In genomic region chr9:101034222-101034621, GRCh38 we compare ENCODE assay signal across 18 cellular contexts. TPM values are rescaled to one million over a fixed set of nuclear protein-coding genes. Genes with fewer than 3 reads are reported as not detected.
A peak's percentile ranks its signal among the peaks of the same experiment; 100 is the strongest.
DNase-seq lines count a peak whose midpoint lies in the region; ATAC-seq, FAIRE-seq and TF ChIP-seq lines count a peak whose summit lies in the region.
"Had no signal": no experiment of that assay in that cellular context is flagged by ENCODE, and none has a peak within 500 bp of the region (broad histone marks: within the 10 kb centered on the region; RNA-seq: fewer than 3 reads in every experiment).

No MANE protein-coding gene starts in this region.

- H3K4me3 Mint-ChIP-seq in glutamatergic neuron (ENCODE audit: unreplicated experiment) (no peak overlapping the region), endothelial cell (ENCODE audit: unreplicated experiment) (no peak overlapping the region)
- no peak overlapping the region for H3K4me3 Mint-ChIP-seq in activated CD4-positive, alpha-beta memory T cell treated with anti-CD3 and anti-CD28 coated beads for 36 hours
- H3K4me3 Mint-ChIP-seq: CD4-positive, alpha-beta T cell had no signal

- DNase-seq in DMS 273 (lab: John Stamatoyannopoulos, UW; ENCODE audit: unreplicated experiment) (peak; percentile 24), DMS 273 treated with DMSO at 0.1 percent for 48 hours (lab: John Stamatoyannopoulos, UW) (no peak), RKO (ENCODE audit: low spot score) (peak; percentile 14), glutamatergic neuron (no peak), endothelial cell (ENCODE audit: low spot score) (no peak), pancreas (no peak)
- no peak for DNase-seq in activated CD4-positive, alpha-beta memory T cell treated with anti-CD3 and anti-CD28 coated beads for 36 hours
- DNase-seq: AML-193; Caco-2; CD4-positive, alpha-beta T cell; GM23248; H7 had no signal

- intact Hi-C loops in pancreas (cut with DNase I), result loop anchor here in 1 of 3 donors (10.0 kb wide), 1 partner anchor 59 kb away; no protein-coding TSS in a partner anchor
- intact Hi-C loops in activated CD4-positive, alpha-beta memory T cell treated with anti-CD3 and anti-CD28 coated beads for 36 hours (cut with micrococcal nuclease), result no loop called here

- H3K36me3 ChIP-seq in pancreas, result no peaks in the 10 kb centered on the region

- peak; percentile 16 for TF ChIP-seq CTCF in glutamatergic neuron (IDR thresholded peaks at IDR 0.05; ENCODE audit: partially characterized antibody, unreplicated experiment)
- TF ChIP-seq CTCF in endothelial cell (IDR thresholded peaks at IDR 0.05; ENCODE audit: unreplicated experiment), result no peak
- no peak for TF ChIP-seq CTCF in pancreas (IDR thresholded peaks at IDR 0.05)

- H3K27me3 Mint-ChIP-seq in glutamatergic neuron (ENCODE audit: unreplicated experiment), result peaks cover 12% of the 10 kb centered on the region
- peaks cover 5% of the 10 kb centered on the region for H3K27me3 Mint-ChIP-seq in endothelial cell (ENCODE audit: unreplicated experiment)
- H3K27me3 Mint-ChIP-seq in activated CD4-positive, alpha-beta memory T cell treated with anti-CD3 and anti-CD28 coated beads for 36 hours, result peaks cover 9% of the 10 kb centered on the region

- no peak overlapping the region for H3K27ac ChIP-seq in pancreas
- H3K27ac ChIP-seq: 22Rv1, A549, C4-2B, GM23248 had no signal

- CTCF ChIA-PET in activated CD4-positive, alpha-beta memory T cell treated with anti-CD3 and anti-CD28 coated beads for 36 hours (lab: Charles Lee), result no interaction called here

- 37 to 56% methylated on average over 2 of the region's 2 CpGs for WGBS in pancreas, 2 donors

- no peak overlapping the region for H3K4me3 ChIP-seq in pancreas
- H3K4me3 ChIP-seq: A549, GM23248 had no signal

- H3K9me3 ChIP-seq in pancreas, result no peaks in the 10 kb centered on the region
- H3K9me3 ChIP-seq: A549, Caco-2 had no signal

- peaks cover 0 to 3% (median 0%) of the 10 kb centered on the region in 4 donors for H3K27me3 ChIP-seq in pancreas

- no peak overlapping the region for H3K27ac Mint-ChIP-seq in glutamatergic neuron (ENCODE audit: unreplicated experiment)
- no peak overlapping the region for H3K27ac Mint-ChIP-seq in endothelial cell (ENCODE audit: unreplicated experiment)
- H3K27ac Mint-ChIP-seq in activated CD4-positive, alpha-beta memory T cell treated with anti-CD3 and anti-CD28 coated beads for 36 hours, result no peak overlapping the region
- H3K27ac Mint-ChIP-seq: CD4-positive, alpha-beta T cell had no signal

- no peaks in the 10 kb centered on the region for H3K9me3 Mint-ChIP-seq in glutamatergic neuron (ENCODE audit: unreplicated experiment)
- H3K9me3 Mint-ChIP-seq in endothelial cell (ENCODE audit: unreplicated experiment), result no peaks in the 10 kb centered on the region
- no peaks in the 10 kb centered on the region for H3K9me3 Mint-ChIP-seq in activated CD4-positive, alpha-beta memory T cell treated with anti-CD3 and anti-CD28 coated beads for 36 hours
- H3K9me3 Mint-ChIP-seq: CD4-positive, alpha-beta T cell had no signal

- ATAC-seq in pancreas, result no peak
- ATAC-seq: A549 had no signal

- H3K36me3 Mint-ChIP-seq in glutamatergic neuron (ENCODE audit: unreplicated experiment), result no peaks in the 10 kb centered on the region
- no peaks in the 10 kb centered on the region for H3K36me3 Mint-ChIP-seq in endothelial cell (ENCODE audit: low read depth, unreplicated experiment)
- no peaks in the 10 kb centered on the region for H3K36me3 Mint-ChIP-seq in activated CD4-positive, alpha-beta memory T cell treated with anti-CD3 and anti-CD28 coated beads for 36 hours

- H3K4me1 ChIP-seq in pancreas, result peaks cover 0 to 2% (median 0%) of the 10 kb centered on the region in 3 donors
- H3K4me1 ChIP-seq: Caco-2 had no signal

- POLR2A ChIA-PET in activated CD4-positive, alpha-beta memory T cell treated with anti-CD3 and anti-CD28 coated beads for 36 hours (lab: Charles Lee), result no interaction called here

- peaks cover 4% of the 10 kb centered on the region for H3K4me1 Mint-ChIP-seq in glutamatergic neuron (ENCODE audit: low read depth, unreplicated experiment)
- peaks cover 3% of the 10 kb centered on the region for H3K4me1 Mint-ChIP-seq in endothelial cell (ENCODE audit: unreplicated experiment)
- no peaks in the 10 kb centered on the region for H3K4me1 Mint-ChIP-seq in activated CD4-positive, alpha-beta memory T cell treated with anti-CD3 and anti-CD28 coated beads for 36 hours (ENCODE audit: low read depth)

- FAIRE-seq in pancreas (lab: Jason Lieb, UNC), result no peak
- FAIRE-seq: A549, G401.6, GM12891 had no signal

RNA-seq across cellular contexts. Expression of gene PLPPR1, which starts 5.7 kb away (rescaled TPM):
- total RNA-seq in glutamatergic neuron (ENCODE audit: unreplicated experiment), result 7.4 TPM
- 0.15 TPM for total RNA-seq in endothelial cell (ENCODE audit: unreplicated experiment)
- total RNA-seq in pancreas, result 1 to 10 TPM in 1 of 6 donors, under 1 TPM in 4, not detected in 1; 0.32 to 1.0 (median 0.55) TPM
- polyA plus RNA-seq in pancreas, result 1 to 10 TPM in 1 of 2 donors, under 1 TPM in 1; 0.30 to 3.1 TPM
- not detected for total RNA-seq in activated CD4-positive, alpha-beta memory T cell treated with anti-CD3 and anti-CD28 coated beads for 36 hours
- total RNA-seq: Caco-2; CD4-positive, alpha-beta T cell; GM23248 had no signal
- polyA plus RNA-seq: BJ, GM23248 had no signal

Comparison
In these comparisons a context has a peak if more than half of its experiments do, and no peak if none do; other contexts are left out.
1. DNase-seq: peak in DMS 273 (single experiment) and RKO (single experiment); none in DMS 273 treated with DMSO at 0.1 percent for 48 hours (single experiment), glutamatergic neuron (single experiment), endothelial cell (single experiment), pancreas (0 of 6) and activated CD4-positive, alpha-beta memory T cell treated with anti-CD3 and anti-CD28 coated beads for 36 hours (single experiment).